8 cellular contexts compared by ENCODE assay signal in genomic region chr14:74712499-74713394, GRCh38. TPM values are rescaled to one million over a fixed set of nuclear protein-coding genes. Genes with fewer than 3 reads are reported as not detected.
DNase-seq lines count a peak whose midpoint lies in the region; TF ChIP-seq lines count a peak whose summit lies in the region.

TSS of gene AREL1 (minus strand) at chr14:74713080. CDS start at chr14:74685615, 27,465 bp downstream.
A gene with protein sequence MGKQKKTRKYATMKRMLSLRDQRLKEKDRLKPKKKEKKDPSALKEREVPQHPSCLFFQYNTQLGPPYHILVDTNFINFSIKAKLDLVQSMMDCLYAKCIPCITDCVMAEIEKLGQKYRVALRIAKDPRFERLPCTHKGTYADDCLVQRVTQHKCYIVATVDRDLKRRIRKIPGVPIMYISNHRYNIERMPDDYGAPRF (plus strand): TSS chr14:74713144. CDS start chr14:74713198, 54 bp downstream.

- intact Hi-C loops in activated T-helper 2 cell treated with anti-CD3 and anti-CD28 coated beads, Interferon-gamma antibody, Interleukin-2, Interleukin-4, amounts not matched to agents 10 μg/mL and 5 μg/mL and 100 μg/mL, durations not matched to agents 14 hours and 24 hours and 36 hours (cut with micrococcal nuclease), result loop anchor here (1.0 to 5.0 kb wide), 2 partner anchors 51 to 105 kb away; partner anchors contain the start of gene YLPM1
- intact Hi-C loops in tibial artery (cut with DNase I; ENCODE audit: low total_unique reads), result loop anchor here (5.0 kb wide), 1 partner anchor 210 kb away; no protein-coding TSS in a partner anchor

- H3K27ac ChIP-seq in tibial artery, result peak within 1 kb of the TSS; percentile 81 to 88

- peak within 1 kb of the TSS; percentile 98 for H3K4me3 Mint-ChIP-seq in activated T-helper 2 cell treated with anti-CD3 and anti-CD28 coated beads, Interferon-gamma antibody, Interleukin-2, Interleukin-4, amounts not matched to agents 10 μg/mL and 5 μg/mL and 100 μg/mL, durations not matched to agents 14 hours and 24 hours and 36 hours (ENCODE audit: low read depth)
- H3K4me3 Mint-ChIP-seq in osteocyte (ENCODE audit: unreplicated experiment), result peak within 1 kb of the TSS; percentile 85

- no peaks in the 10 kb centered on the region for H3K27me3 ChIP-seq in tibial artery

- TF ChIP-seq CTCF in osteocyte (IDR thresholded peaks at IDR 0.05) (no peak), tibial artery (IDR thresholded peaks at IDR 0.05) (no peak)

- H3K4me1 ChIP-seq in tibial artery, result peaks cover 0 to 36% (median 24%) of the 10 kb centered on the region in 4 donors

- peaks cover 9 to 20% (median 13%) of the 10 kb centered on the region in 3 donors for H3K36me3 ChIP-seq in tibial artery

- no peaks in the 10 kb centered on the region for H3K9me3 ChIP-seq in tibial artery

- no peaks in the 10 kb centered on the region for H3K9me3 Mint-ChIP-seq in activated T-helper 2 cell treated with anti-CD3 and anti-CD28 coated beads, Interferon-gamma antibody, Interleukin-2, Interleukin-4, amounts not matched to agents 10 μg/mL and 5 μg/mL and 100 μg/mL, durations not matched to agents 14 hours and 24 hours and 36 hours
- H3K9me3 Mint-ChIP-seq in osteocyte (ENCODE audit: unreplicated experiment), result no peaks in the 10 kb centered on the region

- DNase-seq in EH (ENCODE audit: low read depth), result peak; percentile 90
- DNase-seq in H4 (ENCODE audit: low spot score), result peak; percentile 88
- DNase-seq in NAMALWA (ENCODE audit: low spot score), result peak; percentile 89
- peak; percentile 80 for DNase-seq in activated T-helper 2 cell treated with anti-CD3 and anti-CD28 coated beads, Interferon-gamma antibody, Interleukin-2, Interleukin-4, amounts not matched to agents 10 μg/mL and 5 μg/mL and 100 μg/mL, durations not matched to agents 14 hours and 24 hours and 36 hours (ENCODE audit: low spot score)
- peak; percentile 89 for DNase-seq in germinal center (ENCODE audit: low spot score)
- DNase-seq in osteocyte (ENCODE audit: extremely low spot score, unreplicated experiment), result peak; percentile 91
- peak; percentile 84 to 89 for DNase-seq in tibial artery
- DNase-seq in NCI-H187 treated with DMSO at 0.1 percent for 48 hours (lab: John Stamatoyannopoulos, UW), result no peak

- H3K27me3 Mint-ChIP-seq in activated T-helper 2 cell treated with anti-CD3 and anti-CD28 coated beads, Interferon-gamma antibody, Interleukin-2, Interleukin-4, amounts not matched to agents 10 μg/mL and 5 μg/mL and 100 μg/mL, durations not matched to agents 14 hours and 24 hours and 36 hours (ENCODE audit: low read depth), result no peaks in the 10 kb centered on the region
- no peaks in the 10 kb centered on the region for H3K27me3 Mint-ChIP-seq in osteocyte (ENCODE audit: unreplicated experiment)

- peak within 1 kb of the TSS; percentile 97 for H3K27ac Mint-ChIP-seq in activated T-helper 2 cell treated with anti-CD3 and anti-CD28 coated beads, Interferon-gamma antibody, Interleukin-2, Interleukin-4, amounts not matched to agents 10 μg/mL and 5 μg/mL and 100 μg/mL, durations not matched to agents 14 hours and 24 hours and 36 hours
- H3K27ac Mint-ChIP-seq in osteocyte (ENCODE audit: unreplicated experiment), result peak within 1 kb of the TSS; percentile 95

- H3K36me3 Mint-ChIP-seq in activated T-helper 2 cell treated with anti-CD3 and anti-CD28 coated beads, Interferon-gamma antibody, Interleukin-2, Interleukin-4, amounts not matched to agents 10 μg/mL and 5 μg/mL and 100 μg/mL, durations not matched to agents 14 hours and 24 hours and 36 hours (ENCODE audit: low read depth), result peaks cover 28% of the 10 kb centered on the region
- H3K36me3 Mint-ChIP-seq in osteocyte (ENCODE audit: unreplicated experiment), result peaks cover 13% of the 10 kb centered on the region

- peaks cover 27% of the 10 kb centered on the region for H3K4me1 Mint-ChIP-seq in activated T-helper 2 cell treated with anti-CD3 and anti-CD28 coated beads, Interferon-gamma antibody, Interleukin-2, Interleukin-4, amounts not matched to agents 10 μg/mL and 5 μg/mL and 100 μg/mL, durations not matched to agents 14 hours and 24 hours and 36 hours (ENCODE audit: low read depth)
- H3K4me1 Mint-ChIP-seq in osteocyte (ENCODE audit: unreplicated experiment), result peaks cover 38% of the 10 kb centered on the region

- H3K4me3 ChIP-seq in tibial artery, result peak within 1 kb of the TSS; percentile 80 to 88

RNA-seq across cellular contexts. Expression of gene AREL1, which starts in this region (rescaled TPM):
- total RNA-seq in H4 (2014; rRNA removed; shearing (Covaris generic)), result 25.8 and 28.1 TPM in 2 replicates
- 40.0 and 46.9 TPM in 2 replicates for total RNA-seq in activated T-helper 2 cell treated with anti-CD3 and anti-CD28 coated beads, Interferon-gamma antibody, Interleukin-2, Interleukin-4, amounts not matched to agents 10 μg/mL and 5 μg/mL and 100 μg/mL, durations not matched to agents 14 hours and 24 hours and 36 hours
- 45.6 and 47.7 TPM in 2 replicates for total RNA-seq in osteocyte

RNA-seq across cellular contexts. Expression of the second gene that starts in this region (rescaled TPM):
- total RNA-seq in H4 (2014; rRNA removed; shearing (Covaris generic)), result 32.3 and 39.7 TPM in 2 replicates
- total RNA-seq in activated T-helper 2 cell treated with anti-CD3 and anti-CD28 coated beads, Interferon-gamma antibody, Interleukin-2, Interleukin-4, amounts not matched to agents 10 μg/mL and 5 μg/mL and 100 μg/mL, durations not matched to agents 14 hours and 24 hours and 36 hours, result 61.8 and 62.8 TPM in 2 replicates
- 59.5 and 61.6 TPM in 2 replicates for total RNA-seq in osteocyte
